ENCODE assay signal across 25 cellular contexts in genomic region chr15:27483124-27483523, GRCh38.
"Had no signal": no experiment of that assay in that cellular context is flagged by ENCODE, and none has a peak within 500 bp of the region (broad histone marks: within the 10 kb centered on the region; RNA-seq: fewer than 3 reads in every experiment).

No MANE protein-coding gene starts in this region.

- H3K27me3 ChIP-seq: hepatocyte, ovary, right atrium auricular region, stomach, testis, thyroid gland, transverse colon, upper lobe of left lung, vagina had no signal

- H3K36me3 Mint-ChIP-seq: naive thymus-derived CD4-positive, alpha-beta T cell; natural killer cell treated with Interleukin-12 subunit alpha and Interleukin-12 subunit beta and Interleukin-15 and Interleukin-18, amount 100 ng/mL, for 72 hours; stimulated activated naive B cell treated with anti-CD40 and anti-IgM and Interleukin-4, amounts not matched to agents 10 μg/mL and 1 μg/mL and 100 μg/mL, for 72 hours had no signal

- ATAC-seq: mucosa of descending colon; naive thymus-derived CD4-positive, alpha-beta T cell; natural killer cell treated with Interleukin-12 subunit alpha and Interleukin-12 subunit beta and Interleukin-15 and Interleukin-18, amount 100 ng/mL, for 72 hours; sciatic nerve; stimulated activated naive B cell treated with anti-CD40 and anti-IgM and Interleukin-4, amounts not matched to agents 10 μg/mL and 1 μg/mL and 100 μg/mL, for 72 hours; stimulated activated naive CD8-positive, alpha-beta T cell treated with anti-CD3 and anti-CD28 coated beads, Interleukin-15, Interleukin-2, amounts not matched to agents 100 U/mL and 50 U/mL, for 24 hours had no signal

- H3K27ac ChIP-seq: hepatocyte, left ventricle myocardium inferior, ovary, right atrium auricular region, skin epidermis, stomach, testis, thyroid gland, transverse colon, upper lobe of left lung, vagina had no signal

- H3K9me3 ChIP-seq: left ventricle myocardium inferior, ovary, right atrium auricular region, testis, thyroid gland, upper lobe of left lung, vagina had no signal

- H3K4me3 ChIP-seq: hepatocyte, left ventricle myocardium inferior, lung, mucosa of descending colon, ovary, right atrium auricular region, skin epidermis, stomach, testis, thyroid gland, transverse colon, upper lobe of left lung, vagina had no signal

- DNase-seq: islet precursor cell; left ventricle myocardium inferior; midbrain; mucosa of descending colon; naive thymus-derived CD4-positive, alpha-beta T cell; ovary; stimulated activated CD4-positive, alpha-beta T cell treated with anti-CD3 and anti-CD28 coated beads, Interleukin-12 subunit alpha, Interleukin-12 subunit beta, amount 100 ng/mL, for 4 hours; stimulated activated CD4-positive, alpha-beta T cell treated with anti-CD3 and anti-CD28 coated beads, Interleukin-15, amount 100 ng/mL, for 24 hours; stimulated activated CD4-positive, alpha-beta T cell treated with anti-CD3 and anti-CD28 coated beads, Interleukin-2, amount 100 ng/mL, for 24 hours; stimulated activated CD4-positive, alpha-beta T cell treated with anti-CD3 and anti-CD28 coated beads, Interleukin-4, amount 100 ng/mL, for 1 hour; stimulated activated naive B cell treated with anti-CD40 and anti-IgM and Interleukin-4, amounts not matched to agents 10 μg/mL and 1 μg/mL and 100 μg/mL, for 72 hours; stimulated activated naive CD8-positive, alpha-beta T cell treated with anti-CD3 and anti-CD28 coated beads, Interleukin-15, Interleukin-2, amounts not matched to agents 100 U/mL and 50 U/mL, for 24 hours; stomach; testis; thyroid gland; transverse colon; upper lobe of left lung had no signal

- H3K4me1 ChIP-seq: right atrium auricular region, stomach, testis, thyroid gland, transverse colon, upper lobe of left lung, vagina had no signal

- H3K36me3 ChIP-seq: left ventricle myocardium inferior, ovary, right atrium auricular region, stomach, thyroid gland, transverse colon, upper lobe of left lung, vagina had no signal

- H3K27ac Mint-ChIP-seq: naive thymus-derived CD4-positive, alpha-beta T cell; natural killer cell treated with Interleukin-12 subunit alpha and Interleukin-12 subunit beta and Interleukin-15 and Interleukin-18, amount 100 ng/mL, for 72 hours; progenitor cell of endocrine pancreas; stimulated activated naive B cell treated with anti-CD40 and anti-IgM and Interleukin-4, amounts not matched to agents 10 μg/mL and 1 μg/mL and 100 μg/mL, for 72 hours had no signal
